Comparison of ENCODE assay signal across 10 cellular contexts in genomic region chr7:132576723-132577089, GRCh38. TPM values are rescaled to one million over a fixed set of nuclear protein-coding genes. Genes with fewer than 3 reads are reported as not detected.
A peak's percentile ranks its signal among the peaks of the same experiment; 100 is the strongest.
DNase-seq lines count a peak whose midpoint lies in the region; ATAC-seq, FAIRE-seq and TF ChIP-seq lines count a peak whose summit lies in the region.
"Had no signal": no experiment of that assay in that cellular context is flagged by ENCODE, and none has a peak within 500 bp of the region (broad histone marks: within the 10 kb centered on the region; RNA-seq: fewer than 3 reads in every experiment).

No MANE protein-coding gene starts in this region.

- H3K27ac ChIP-seq in iPS DF 6.9 (ENCODE audit: low read length), result no peak overlapping the region
- H3K27ac ChIP-seq: neutrophil had no signal

- H3K27ac Mint-ChIP-seq in activated T-helper 17 cell treated with anti-CD3 and anti-CD28 coated beads, Interleukin-2, amount 50 U/mL, for 72 hours, result no peak overlapping the region

- DNase-seq in GM12891 (ENCODE audit: insufficient read length, low spot score) (peak; percentile 17), iPS DF 6.9 (ENCODE audit: low read depth, low spot score) (no peak), skeletal muscle cell (ENCODE audit: low read depth) (no peak), HPDE6-E6E7 (ENCODE audit: extremely low spot score) (no peak), ecto neural progenitor cell (ENCODE audit: low spot score) (no peak)
- DNase-seq in activated naive CD4-positive, alpha-beta T cell (lab: John Stamatoyannopoulos, UW), result no peak

- no peak for ATAC-seq in activated T-helper 17 cell treated with anti-CD3 and anti-CD28 coated beads, Interleukin-2, amount 50 U/mL, for 72 hours (replicated peaks)
- ATAC-seq in GM18873 (IDR thresholded peaks at IDR 0.05; ENCODE audit: low FRiP score, unreplicated experiment), result no peak
- ATAC-seq: GM12878 had no signal

- no peaks in the 10 kb centered on the region for H3K36me3 Mint-ChIP-seq in activated T-helper 17 cell treated with anti-CD3 and anti-CD28 coated beads, Interleukin-2, amount 50 U/mL, for 72 hours (ENCODE audit: low read depth)

- no CpG with 5 or more reads among the region's 55 CpGs for WGBS in iPS DF 6.9 (ENCODE audit: insufficient coverage, insufficient read length)

- peaks cover 7% of the 10 kb centered on the region for H3K4me1 Mint-ChIP-seq in activated T-helper 17 cell treated with anti-CD3 and anti-CD28 coated beads, Interleukin-2, amount 50 U/mL, for 72 hours

- H3K4me3 ChIP-seq in iPS DF 6.9 (ENCODE audit: low read length), result peak overlapping the region; percentile 38; the same call in 1 of the 2 replicates
- H3K4me3 ChIP-seq in skeletal muscle cell (ENCODE audit: low read depth, low read length), result peak overlapping the region; percentile 47
- H3K4me3 ChIP-seq: GM12878 had no signal

- no peak for FAIRE-seq in GM12891 (lab: Jason Lieb, UNC)
- FAIRE-seq: GM12878 had no signal

- no peak for TF ChIP-seq POLR2A in GM12891 (IDR thresholded peaks at IDR 0.05; ENCODE audit: low read depth, low read length)

- H3K9me3 ChIP-seq in iPS DF 6.9 (ENCODE audit: control insufficient read depth, insufficient read depth, low read length), result no peaks in the 10 kb centered on the region
- H3K9me3 ChIP-seq: neutrophil had no signal

- H3K27me3 Mint-ChIP-seq in activated T-helper 17 cell treated with anti-CD3 and anti-CD28 coated beads, Interleukin-2, amount 50 U/mL, for 72 hours, result peaks cover 49% of the 10 kb centered on the region

- H3K27me3 ChIP-seq in iPS DF 6.9 (ENCODE audit: control insufficient read depth, insufficient read depth, low read length), result peaks cover 56% of the 10 kb centered on the region

- peak overlapping the region; percentile 44 for H3K4me3 Mint-ChIP-seq in activated T-helper 17 cell treated with anti-CD3 and anti-CD28 coated beads, Interleukin-2, amount 50 U/mL, for 72 hours

- peaks cover 7% of the 10 kb centered on the region for H3K4me1 ChIP-seq in iPS DF 6.9 (ENCODE audit: control insufficient read depth, insufficient read depth, low read length)

- H3K36me3 ChIP-seq in iPS DF 6.9 (ENCODE audit: control insufficient read depth, insufficient read depth, low read length), result no peaks in the 10 kb centered on the region; the same call in 1 of the 2 replicates
- H3K36me3 ChIP-seq: neutrophil had no signal

- H3K9me3 Mint-ChIP-seq in activated T-helper 17 cell treated with anti-CD3 and anti-CD28 coated beads, Interleukin-2, amount 50 U/mL, for 72 hours, result no peaks in the 10 kb centered on the region

TF ChIP-seq in GM12891, 5 proteins besides CTCF, POLR2A, EP300 and RAD21:
- TF ChIP-seq TAF1 (IDR thresholded peaks at IDR 0.05; ENCODE audit: low read depth, low read length) (no peak), POLR2AphosphoS5 (IDR thresholded peaks at IDR 0.05; ENCODE audit: low read depth, low read length) (no peak), SPI1 (IDR thresholded peaks at IDR 0.05; ENCODE audit: low read depth, low read length) (no peak), POU2F2 (IDR thresholded peaks at IDR 0.05; ENCODE audit: low read depth, low read length) (no peak), PAX5 (IDR thresholded peaks at IDR 0.05; ENCODE audit: insufficient read depth, low read length, severe bottlenecking) (no peak)

RNA-seq across cellular contexts. Expression of gene PLXNA4, which starts 0.4 kb away (rescaled TPM):
- not detected for polyA plus RNA-seq in GM12891 (2012; ENCODE audit: low read depth, missing spikeins)
- 1 to 10 TPM; 1.4 to 2.3 TPM for total RNA-seq in activated T-helper 17 cell treated with anti-CD3 and anti-CD28 coated beads, Interleukin-2, amount 50 U/mL, for 72 hours
- polyA plus RNA-seq: GM12878 had no signal
